Comparison of ENCODE assay signal across 26 cellular contexts in the genomic region with DNA sequence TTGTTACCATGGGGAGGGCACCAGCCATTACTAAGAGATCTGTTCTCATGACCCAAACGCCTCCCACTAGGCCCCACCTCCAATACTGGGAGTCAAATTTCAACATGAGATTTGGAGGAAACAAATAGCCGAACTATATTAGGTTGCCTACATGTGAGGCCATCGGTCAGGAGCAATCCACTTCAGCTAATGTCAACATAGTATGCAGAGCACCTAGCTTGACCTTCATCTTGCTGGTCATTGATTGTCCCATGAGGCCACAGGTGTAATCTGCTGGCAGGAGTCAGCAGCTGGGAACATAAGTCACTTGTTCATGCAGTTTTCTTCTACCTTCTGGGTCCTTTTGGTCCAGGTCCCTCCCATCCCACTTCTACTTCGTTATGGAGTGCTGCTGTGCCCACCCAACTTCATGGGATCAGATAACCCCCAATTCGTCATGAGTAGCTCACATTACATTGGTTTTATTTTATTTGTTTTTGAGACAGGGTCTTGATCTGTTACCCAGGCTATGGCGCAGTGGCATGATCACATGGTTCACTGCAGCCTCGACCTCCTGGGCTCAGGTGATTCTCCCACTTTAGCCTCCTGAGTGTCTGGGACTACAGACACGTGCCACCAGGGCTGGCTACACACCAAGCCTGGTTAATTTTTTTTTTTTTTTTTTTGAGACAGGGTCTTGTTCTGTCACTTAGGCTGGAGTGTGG. TPM values are rescaled to one million over a fixed set of nuclear protein-coding genes. Genes with fewer than 3 reads are reported as not detected.
DNase-seq lines count a peak whose midpoint lies in the region; ATAC-seq, FAIRE-seq and TF ChIP-seq lines count a peak whose summit lies in the region.
"Had no signal": no experiment of that assay in that cellular context is flagged by ENCODE, and none has a peak within 500 bp of the region (broad histone marks: within the 10 kb centered on the region; RNA-seq: fewer than 3 reads in every experiment).

No MANE protein-coding gene starts in this region.

- POLR2A ChIA-PET in OCI-LY7 (lab: Charles Lee): interaction anchor here (0.6 to 2.4 kb wide), 2 partner anchors 9 to 25 kb away, joined by 7 to 10 read pairs; no protein-coding TSS in a partner anchor

- no peak overlapping the region for H3K27ac ChIP-seq in pancreas
- H3K27ac ChIP-seq in heart right ventricle: no peak overlapping the region
- no peak overlapping the region for H3K27ac ChIP-seq in OCI-LY7 (ENCODE audit: low read depth, low read length, poor library complexity, severe bottlenecking)
- H3K27ac ChIP-seq: A549, BLaER1, brain microvascular endothelial cell, SK-N-MC, WERI-Rb-1 had no signal

- no peak overlapping the region for H2AFZ ChIP-seq in OCI-LY7 (ENCODE audit: low read length)

- DNase-seq in NCI-H2029 (lab: John Stamatoyannopoulos, UW): peak; percentile 26
- DNase-seq in NCI-H2029 treated with DMSO at 0.1 percent for 48 hours (lab: John Stamatoyannopoulos, UW): no peak
- peak; percentile 92 for DNase-seq in NCI-H2196 (lab: John Stamatoyannopoulos, UW; ENCODE audit: unreplicated experiment)
- peak; percentile 13 for DNase-seq in fibroblast of peridontal ligament (ENCODE audit: extremely low read depth)
- DNase-seq in pancreas: peak in 2 of 6 donors; percentile 40 to 49
- DNase-seq in heart right ventricle: no peak
- DNase-seq in OCI-LY7 (ENCODE audit: low spot score): no peak
- DNase-seq in iPS-NIHi11 (ENCODE audit: low spot score): no peak
- DNase-seq: activated CD4-positive, alpha-beta T cell treated with anti-CD3 and anti-CD28 coated beads, Interleukin-2, amount 50 U/mL, for 4 hours; activated CD8-positive, alpha-beta memory T cell treated with anti-CD3 and anti-CD28 coated beads, Interleukin-2, amount 50 U/mL, for 48 hours; brain microvascular endothelial cell; cortex of kidney; GOT3; islet precursor cell; NCI-H1092 treated with DMSO at 0.1 percent for 48 hours; NCI-H2171; NK-92 treated with Interleukin-12 subunit alpha and Interleukin-12 subunit beta, amount 100 ng/mL, for 24 hours; right cardiac atrium; T-helper 2 cell; WERI-Rb-1 had no signal

- H3K36me3 ChIP-seq in pancreas (no peaks in the 10 kb centered on the region), heart right ventricle (no peaks in the 10 kb centered on the region), OCI-LY7 (ENCODE audit: insufficient read depth, low read length) (no peaks in the 10 kb centered on the region)
- H3K36me3 ChIP-seq: BLaER1, brain microvascular endothelial cell, WERI-Rb-1 had no signal

- 45 to 46% methylated on average over 8 of the region's 8 CpGs for WGBS in pancreas, 2 donors
- WGBS in heart right ventricle, 2 donors: 71 to 72% methylated on average over 8 of the region's 8 CpGs

- H3K4me2 ChIP-seq in OCI-LY7 (ENCODE audit: low read length): no peak overlapping the region
- H3K4me2 ChIP-seq: A549, BLaER1 had no signal

- no peak for FAIRE-seq in pancreas (lab: Jason Lieb, UNC)
- FAIRE-seq: A549, endometrium, GM12892, urothelium cell line had no signal

- BruUV-seq in OCI-LY7 (replicated peaks; lab: Mats Ljungman, UMichigan): no TSS peak

- ATAC-seq in pancreas (peak; percentile 66 to 86 (median 82)), heart right ventricle (no peak)
- ATAC-seq: right cardiac atrium had no signal

- no peaks in the 10 kb centered on the region for H3K27me3 ChIP-seq in pancreas
- no peaks in the 10 kb centered on the region for H3K27me3 ChIP-seq in heart right ventricle
- H3K27me3 ChIP-seq: BLaER1, brain microvascular endothelial cell had no signal

- peaks cover 0 to 3% (median under 1%) of the 10 kb centered on the region in 3 donors for H3K4me1 ChIP-seq in pancreas
- H3K4me1 ChIP-seq in heart right ventricle: peaks cover 0 to 7% (median 3%) of the 10 kb centered on the region in 9 donors
- H3K4me1 ChIP-seq in OCI-LY7 (ENCODE audit: insufficient read depth, low read length, poor library complexity, severe bottlenecking): peaks cover 8% of the 10 kb centered on the region

- H3K79me2 ChIP-seq in OCI-LY7 (ENCODE audit: insufficient read depth, low read depth, low read length): peaks cover under 1% of the 10 kb centered on the region; the same call in 1 of the 2 replicates

- TF ChIP-seq CTCF in pancreas (IDR thresholded peaks at IDR 0.05): no peak
- TF ChIP-seq CTCF in heart right ventricle (IDR thresholded peaks at IDR 0.05): no peak
- TF ChIP-seq CTCF in OCI-LY7 (conservative IDR thresholded peaks at IDR 0.05; ENCODE audit: low read length): no peak

- H3K9me2 ChIP-seq in OCI-LY7 (ENCODE audit: insufficient read depth, low read length): no peaks in the 10 kb centered on the region

- intact Hi-C loops in pancreas (cut with DNase I) (loop anchor here in 1 of 3 donors (10.0 kb wide), 1 partner anchor 65 kb away; no protein-coding TSS in a partner anchor), heart right ventricle (cut with DNase I) (loop anchor here in 1 of 10 donors (10.0 kb wide), 1 partner anchor 75 kb away; no protein-coding TSS in a partner anchor), OCI-LY7 (cut with micrococcal nuclease; ENCODE audit: unreplicated experiment) (no loop called here)

- H3K9me3 ChIP-seq in pancreas: no peaks in the 10 kb centered on the region
- H3K9me3 ChIP-seq in heart right ventricle: no peaks in the 10 kb centered on the region
- H3K9me3 ChIP-seq in OCI-LY7 (ENCODE audit: low read length): no peaks in the 10 kb centered on the region
- H3K9me3 ChIP-seq: A549, BLaER1 had no signal

- H4K20me1 ChIP-seq in OCI-LY7 (ENCODE audit: insufficient read depth, low read length): no peaks in the 10 kb centered on the region
- H4K20me1 ChIP-seq: BLaER1 had no signal

- CTCF ChIA-PET in OCI-LY7 (lab: Charles Lee; ENCODE audit: unreplicated experiment): no interaction called here

- H3K4me3 ChIP-seq in pancreas (no peak overlapping the region), heart right ventricle (no peak overlapping the region), OCI-LY7 (ENCODE audit: low read depth, low read length, poor library complexity, severe bottlenecking) (no peak overlapping the region)
- H3K4me3 ChIP-seq: A549, BLaER1, SK-N-MC had no signal

RNA-seq across cellular contexts. Expression of gene KPNA2, which starts 5.9 kb away (rescaled TPM):
- 10 to 100 TPM in 2 of 6 donors, 1 to 10 TPM in 4; 3.3 to 10.5 (median 5.7) TPM for total RNA-seq in pancreas
- polyA plus RNA-seq in pancreas: 1 to 10 TPM; 4.4 to 7.4 TPM
- total RNA-seq in heart right ventricle: 10 to 100 TPM; 12.6 to 33.3 (median 18.8) TPM
- 10 to 100 TPM in 1 of 2 donors, 1 to 10 TPM in 1; 6.1 to 25.2 TPM for polyA plus RNA-seq in heart right ventricle
- 253 and 397 TPM in 2 replicates for total RNA-seq in OCI-LY7 (2014; rRNA removed; shearing (Covaris generic))
- 394 and 416 TPM in 2 replicates for total RNA-seq in OCI-LY7 (2022)

RNA-seq across cellular contexts. Expression of gene C17orf58, which starts 33.4 kb away (rescaled TPM):
- total RNA-seq in pancreas (1 to 10 TPM; 3.0 to 8.7 (median 5.5) TPM), heart right ventricle (1 to 10 TPM; 3.1 to 8.6 (median 4.8) TPM), OCI-LY7 (2022) (24.0 and 27.7 TPM in 2 replicates)
- polyA plus RNA-seq in pancreas (1 to 10 TPM; 4.8 to 7.5 TPM), heart right ventricle (10 to 100 TPM in 1 of 2 donors, 1 to 10 TPM in 1; 7.3 to 10.0 TPM)
- 17.8 and 19.4 TPM in 2 replicates for total RNA-seq in OCI-LY7 (2014; rRNA removed; shearing (Covaris generic))

Comparison
In these comparisons a context has a peak if more than half of its experiments do, and no peak if none do; other contexts are left out.
1. DNase-seq: peak in NCI-H2029 (single experiment), NCI-H2196 (single experiment) and fibroblast of peridontal ligament (single experiment); none in NCI-H2029 treated with DMSO at 0.1 percent for 48 hours (single experiment), heart right ventricle (0 of 2), OCI-LY7 (single experiment) and iPS-NIHi11 (single experiment).
2. ATAC-seq: peak in pancreas (4 of 4); none in heart right ventricle (0 of 8).
3. RNA of gene KPNA2, which starts 5.9 kb away (total RNA-seq): 253 to 416 TPM in OCI-LY7; 12.6 to 33.3 TPM in heart right ventricle and 3.3 to 10.5 TPM in pancreas; every median in the first group is over 4 times any median in the second.